Comparison of ENCODE assay signal across 13 cellular contexts in genomic region chr6:3341467-3341866, GRCh38.
DNase-seq lines count a peak whose midpoint lies in the region; ATAC-seq and TF ChIP-seq lines count a peak whose summit lies in the region.
"Had no signal": no experiment of that assay in that cellular context is flagged by ENCODE, and none has a peak within 500 bp of the region (broad histone marks: within the 10 kb centered on the region; RNA-seq: fewer than 3 reads in every experiment).

No MANE protein-coding gene starts in this region.

- BruUV-seq in MCF 10A (replicated peaks; lab: Mats Ljungman, UMichigan): no TSS peak
- no TSS peak for BruUV-seq in mammary epithelial cell (replicated peaks; lab: Mats Ljungman, UMichigan)

- dilution Hi-C loops in mammary epithelial cell (cut with HindIII; ENCODE audit: low sequenced_read_pairs): no loop called here

- peak; percentile 35 for DNase-seq in MCF 10A (ENCODE audit: unreplicated experiment)
- DNase-seq in mammary epithelial cell: no peak
- DNase-seq in dedifferentiated amniotic fluid mesenchymal stem cell (ENCODE audit: extremely low spot score): peak; percentile 44
- DNase-seq in tibial nerve (ENCODE audit: low spot score in 2 of 2): peak in 1 of 2 donors; percentile 36
- no peak for DNase-seq in effector memory CD4-positive, alpha-beta T cell
- DNase-seq: activated CD4-positive, alpha-beta T cell treated with anti-CD3 and anti-CD28 coated beads for 36 hours; activated naive CD8-positive, alpha-beta T cell treated with anti-CD3 and anti-CD28 coated beads, Interleukin-2, amount 10 ng/mL, durations not matched to agents 7 days and 5 days; NCI-H187 treated with DMSO at 0.1 percent for 48 hours; pancreas had no signal

- ATAC-seq in GM18861 (IDR thresholded peaks at IDR 0.05; ENCODE audit: unreplicated experiment): no peak
- ATAC-seq in GM21619 (IDR thresholded peaks at IDR 0.05; ENCODE audit: unreplicated experiment): no peak
- ATAC-seq: activated CD4-positive, alpha-beta T cell treated with anti-CD3 and anti-CD28 coated beads for 36 hours had no signal

- no peak overlapping the region for H3K4me3 Mint-ChIP-seq in MCF 10A (ENCODE audit: unreplicated experiment)
- H3K4me3 Mint-ChIP-seq: activated CD4-positive, alpha-beta T cell treated with anti-CD3 and anti-CD28 coated beads for 36 hours; activated naive CD8-positive, alpha-beta T cell treated with anti-CD3 and anti-CD28 coated beads, Interleukin-2, amount 10 ng/mL, durations not matched to agents 7 days and 5 days had no signal

- no peak for TF ChIP-seq POLR2A in tibial nerve (IDR thresholded peaks at IDR 0.05)

- POLR2A ChIA-PET in MCF 10A (lab: Yijun Ruan, JAX): interaction anchor here (0.7 to 1.5 kb wide), 2 partner anchors 10 to 243 kb away, joined by 3 to 4 read pairs; no protein-coding TSS in a partner anchor

- TF ChIP-seq CTCF in MCF 10A (IDR thresholded peaks at IDR 0.05; ENCODE audit: unreplicated experiment): no peak
- no peak for TF ChIP-seq CTCF in mammary epithelial cell (conservative IDR thresholded peaks at IDR 0.05 in 1 of 2, IDR thresholded peaks at IDR 0.05 in 1 of 2; ENCODE audit: extremely low read depth in 1 of 2, insufficient read depth in 1 of 2, low read depth in 1 of 2, low read length in 2 of 2)
- TF ChIP-seq CTCF in tibial nerve (IDR thresholded peaks at IDR 0.05): no peak

- H3K79me2 ChIP-seq in mammary epithelial cell (ENCODE audit: insufficient read depth, low read length): peaks cover 5% of the 10 kb centered on the region

- intact Hi-C loops in MCF 10A (cut with micrococcal nuclease) (no loop called here), mammary epithelial cell (cut with micrococcal nuclease) (no loop called here)

- H2AFZ ChIP-seq in mammary epithelial cell (ENCODE audit: low read depth, low read length): no peak overlapping the region

- WGBS in mammary epithelial cell (ENCODE audit: low coverage, missing lambda C conversion rate): 99% methylated on average over 6 of the region's 6 CpGs
- 0 to 40% methylated on average over 1 of the region's 6 CpGs for WGBS in mesodermal cell (ENCODE audit: insufficient coverage in 2 of 2), 2 experiments
- 46 to 55% methylated on average over 6 of the region's 6 CpGs for WGBS in tibial nerve, 2 donors

- H3K4me1 ChIP-seq in mammary epithelial cell (ENCODE audit: insufficient read depth, low read length): no peaks in the 10 kb centered on the region
- H3K4me1 ChIP-seq in mesodermal cell (ENCODE audit: control insufficient read depth, insufficient read depth, low read length, poor library complexity, severe bottlenecking): peaks cover 32% of the 10 kb centered on the region
- H3K4me1 ChIP-seq in tibial nerve: peaks cover 0 to 53% (median 30%) of the 10 kb centered on the region in 4 donors
- H3K4me1 ChIP-seq in effector memory CD4-positive, alpha-beta T cell (ENCODE audit: control insufficient read depth, insufficient read depth, low read length, poor library complexity, severe bottlenecking): no peaks in the 10 kb centered on the region

- H3K36me3 Mint-ChIP-seq in MCF 10A (ENCODE audit: insufficient read depth, unreplicated experiment): no peaks in the 10 kb centered on the region
- H3K36me3 Mint-ChIP-seq: activated naive CD8-positive, alpha-beta T cell treated with anti-CD3 and anti-CD28 coated beads, Interleukin-2, amount 10 ng/mL, durations not matched to agents 7 days and 5 days had no signal

- H3K4me2 ChIP-seq in mammary epithelial cell (ENCODE audit: insufficient read depth, low read depth, low read length): no peak overlapping the region

- TF ChIP-seq EP300 in tibial nerve (IDR thresholded peaks at IDR 0.05): peak in 1 of 2 donors; percentile 51

- H3K9me3 Mint-ChIP-seq in MCF 10A (ENCODE audit: unreplicated experiment): no peaks in the 10 kb centered on the region
- H3K9me3 Mint-ChIP-seq: activated naive CD8-positive, alpha-beta T cell treated with anti-CD3 and anti-CD28 coated beads, Interleukin-2, amount 10 ng/mL, durations not matched to agents 7 days and 5 days had no signal

- H3K4me3 ChIP-seq in mammary epithelial cell (replicated peaks in 1 of 3; ENCODE audit: insufficient read depth in 1 of 3, low read depth in 2 of 3, low read length in 3 of 3): no peak overlapping the region
- no peak overlapping the region for H3K4me3 ChIP-seq in mesodermal cell (ENCODE audit: extremely low read depth, insufficient read depth, low read length, poor library complexity, severe bottlenecking)
- H3K4me3 ChIP-seq in tibial nerve: no peak overlapping the region
- H3K4me3 ChIP-seq in effector memory CD4-positive, alpha-beta T cell (ENCODE audit: insufficient read depth, low read depth, low read length, poor library complexity, severe bottlenecking): no peak overlapping the region
- H3K4me3 ChIP-seq: pancreas had no signal

- CTCF ChIA-PET in MCF 10A (lab: Yijun Ruan, JAX) (interaction anchor here (0.9 kb wide), 1 partner anchor 11 kb away, joined by 3 read pairs; no protein-coding TSS in a partner anchor), mammary epithelial cell (lab: Charles Lee; ENCODE audit: low non-redundant PET) (no interaction called here)

- peaks cover 16% of the 10 kb centered on the region for H3K4me1 Mint-ChIP-seq in MCF 10A (ENCODE audit: insufficient read depth, unreplicated experiment)

- in situ Hi-C loops in mammary epithelial cell (cut with MboI; ENCODE audit: low sequenced_read_pairs in 2 of 2): no loop called here

- H3K27me3 Mint-ChIP-seq in MCF 10A (ENCODE audit: insufficient read depth, unreplicated experiment): no peaks in the 10 kb centered on the region
- H3K27me3 Mint-ChIP-seq: activated CD4-positive, alpha-beta T cell treated with anti-CD3 and anti-CD28 coated beads for 36 hours had no signal

- H3K27ac Mint-ChIP-seq in MCF 10A (ENCODE audit: low read depth, unreplicated experiment): no peak overlapping the region
- H3K27ac Mint-ChIP-seq: activated CD4-positive, alpha-beta T cell treated with anti-CD3 and anti-CD28 coated beads for 36 hours; activated naive CD8-positive, alpha-beta T cell treated with anti-CD3 and anti-CD28 coated beads, Interleukin-2, amount 10 ng/mL, durations not matched to agents 7 days and 5 days had no signal

- H3K9ac ChIP-seq in mammary epithelial cell (ENCODE audit: insufficient read depth, low read length): no peak overlapping the region

- H3K36me3 ChIP-seq in mammary epithelial cell (ENCODE audit: insufficient read depth, low read length) (no peaks in the 10 kb centered on the region), mesodermal cell (ENCODE audit: control insufficient read depth, insufficient read depth, low read length) (no peaks in the 10 kb centered on the region), tibial nerve (no peaks in the 10 kb centered on the region)
- H3K36me3 ChIP-seq in effector memory CD4-positive, alpha-beta T cell (ENCODE audit: control insufficient read depth, insufficient read depth, low read length): no peaks in the 10 kb centered on the region
- H3K36me3 ChIP-seq: pancreas had no signal

- no peaks in the 10 kb centered on the region for H3K9me3 ChIP-seq in mammary epithelial cell (replicated peaks; ENCODE audit: insufficient read depth, low read length)
- H3K9me3 ChIP-seq in mesodermal cell (ENCODE audit: control insufficient read depth, low read length): no peaks in the 10 kb centered on the region
- H3K9me3 ChIP-seq in tibial nerve: no peaks in the 10 kb centered on the region
- no peaks in the 10 kb centered on the region for H3K9me3 ChIP-seq in effector memory CD4-positive, alpha-beta T cell (ENCODE audit: control insufficient read depth, low read length)
- H3K9me3 ChIP-seq: pancreas had no signal

- H4K20me1 ChIP-seq in mammary epithelial cell (ENCODE audit: insufficient read depth, low read length): no peaks in the 10 kb centered on the region

- H3K27ac ChIP-seq in mammary epithelial cell (ENCODE audit: insufficient read depth, low read depth, low read length) (no peak overlapping the region), mesodermal cell (ENCODE audit: low read depth, low read length, severe bottlenecking) (peak overlapping the region; percentile 51), tibial nerve (peak overlapping the region in 3 of 4 donors; percentile 31 to 90 (median 76))
- no peak overlapping the region for H3K27ac ChIP-seq in effector memory CD4-positive, alpha-beta T cell (ENCODE audit: insufficient read depth, low read length, poor library complexity, severe bottlenecking)
- H3K27ac ChIP-seq: RWPE1 had no signal

- H3K27me3 ChIP-seq in mammary epithelial cell (ENCODE audit: insufficient read depth, low read length) (no peaks in the 10 kb centered on the region), tibial nerve (no peaks in the 10 kb centered on the region)
- no peaks in the 10 kb centered on the region for H3K27me3 ChIP-seq in effector memory CD4-positive, alpha-beta T cell (replicated peaks; ENCODE audit: control insufficient read depth, insufficient read depth, low read length, poor library complexity, severe bottlenecking)
- H3K27me3 ChIP-seq: pancreas had no signal

Comparison
In these comparisons a context has a peak if more than half of its experiments do, and no peak if none do; other contexts are left out.
1. DNase-seq: peak in MCF 10A (single experiment) and dedifferentiated amniotic fluid mesenchymal stem cell (single experiment); none in mammary epithelial cell (single experiment) and effector memory CD4-positive, alpha-beta T cell (0 of 3).
2. H3K27ac ChIP-seq: peak in mesodermal cell (single experiment) and tibial nerve (3 of 4); none in mammary epithelial cell (single experiment) and effector memory CD4-positive, alpha-beta T cell (single experiment).